In the genomic region with DNA sequence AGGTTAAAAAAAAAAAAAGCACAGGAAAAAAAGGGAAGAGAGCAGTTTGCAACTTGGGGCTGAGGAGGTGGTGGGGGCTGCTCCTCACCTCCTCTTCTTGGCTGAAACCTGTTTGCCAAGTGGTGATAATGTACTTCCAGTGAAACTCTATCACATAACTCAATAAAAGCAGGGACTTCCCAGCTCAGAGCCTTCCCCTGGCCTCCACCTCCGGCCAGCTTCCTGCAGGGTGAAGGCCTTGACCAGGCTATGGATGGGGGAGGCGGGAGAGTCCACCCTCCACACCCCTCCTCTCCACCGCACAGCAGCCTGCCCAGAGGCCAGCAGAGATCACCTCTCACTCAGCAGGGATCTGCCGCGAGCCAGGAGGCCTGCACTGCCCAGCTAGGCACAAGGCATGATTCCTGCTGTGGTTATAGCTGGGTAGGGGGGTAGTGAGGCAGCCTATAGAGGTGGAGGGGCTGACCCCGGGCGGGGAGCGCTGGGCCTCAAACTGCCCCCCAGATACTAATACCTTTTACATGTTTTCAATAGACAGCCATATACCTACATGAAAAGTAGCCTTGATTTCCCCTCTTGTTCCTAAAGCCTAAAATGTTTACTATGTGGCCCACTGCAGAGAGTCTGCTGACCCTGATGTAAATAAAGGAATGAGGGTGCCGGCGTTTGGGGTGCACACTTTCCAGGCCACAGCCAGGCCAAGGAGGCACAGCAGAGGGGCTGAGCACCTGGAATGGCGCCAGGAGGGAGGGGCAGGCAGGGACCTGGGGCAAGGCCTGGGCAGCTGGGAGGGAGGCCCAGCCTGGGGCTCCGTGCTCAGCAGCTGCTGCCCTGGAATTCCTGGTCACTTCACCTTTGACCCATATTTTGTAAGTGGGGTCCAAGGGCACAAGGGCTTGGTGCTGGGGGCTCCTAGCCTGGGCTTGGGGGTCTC, we compare ENCODE assay signal across 1 cellular context.
TF ChIP-seq lines count a peak whose summit lies in the region.

No MANE protein-coding gene starts in this region.

TF ChIP-seq in HepG2, 621 proteins besides CTCF, POLR2A, EP300 and RAD21 (continued from another document and continues in another):
- no peak for TF ChIP-seq RAD51 (IDR thresholded peaks at IDR 0.05; ENCODE audit: borderline replicate concordance)
- TF ChIP-seq MTERF4 (CRISPR knock-in tag; IDR thresholded peaks at IDR 0.05): peak; percentile 75; the same call in 1 of the 2 replicates
- no peak for TF ChIP-seq E2F5 (CRISPR knock-in tag; conservative IDR thresholded peaks at IDR 0.05)
- TF ChIP-seq KDM3A (CRISPR knock-in tag; IDR thresholded peaks at IDR 0.05; ENCODE audit: low read depth): no peak
- no peak for TF ChIP-seq ZNF234 (CRISPR knock-in tag; conservative IDR thresholded peaks at IDR 0.05)
- no peak for TF ChIP-seq ZFP36L2 (CRISPR knock-in tag; IDR thresholded peaks at IDR 0.05)
- TF ChIP-seq KDM1A (CRISPR knock-in tag; IDR thresholded peaks at IDR 0.05): no peak
- TF ChIP-seq BHLHE40 (IDR thresholded peaks at IDR 0.05; ENCODE audit: low read length): no peak
- TF ChIP-seq E2F1 (CRISPR knock-in tag; IDR thresholded peaks at IDR 0.05): no peak; the same call in 1 of the 2 replicates
- peak; percentile 67 for TF ChIP-seq ZNF331 (CRISPR knock-in tag; IDR thresholded peaks at IDR 0.05)
- TF ChIP-seq ZKSCAN1 (IDR thresholded peaks at IDR 0.05; ENCODE audit: low read length): no peak
- TF ChIP-seq, protein P1, sequence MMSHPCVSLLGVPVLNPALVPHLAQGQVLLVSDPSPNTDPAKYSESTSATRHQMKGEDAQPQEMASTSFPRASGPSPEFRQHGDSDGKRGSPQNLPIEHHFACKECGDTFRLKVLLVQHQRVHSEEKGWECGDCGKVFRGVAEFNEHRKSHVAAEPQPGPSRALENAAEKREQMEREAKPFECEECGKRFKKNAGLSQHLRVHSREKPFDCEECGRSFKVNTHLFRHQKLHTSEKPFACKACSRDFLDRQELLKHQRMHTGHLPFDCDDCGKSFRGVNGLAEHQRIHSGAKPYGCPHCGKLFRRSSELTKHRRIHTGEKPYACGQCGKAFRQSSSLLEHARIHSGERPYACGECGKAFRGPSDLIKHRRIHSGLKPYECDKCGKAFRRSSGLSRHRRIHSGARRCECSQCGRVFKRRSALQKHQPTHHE (CRISPR knock-in tag; IDR thresholded peaks at IDR 0.05; ENCODE audit: borderline replicate concordance): no peak
- 0 out of 2 replicates have a peak, but pooled peaks have one; percentile 23 for TF ChIP-seq ZBTB38 (CRISPR knock-in tag; IDR thresholded peaks at IDR 0.05)
- TF ChIP-seq NR2F1 (CRISPR knock-in tag; IDR thresholded peaks at IDR 0.05): peak; percentile 64 to 77
- TF ChIP-seq ZNF484 (CRISPR knock-in tag; IDR thresholded peaks at IDR 0.05; ENCODE audit: borderline replicate concordance, low read depth): no peak
- TF ChIP-seq, protein P2, sequence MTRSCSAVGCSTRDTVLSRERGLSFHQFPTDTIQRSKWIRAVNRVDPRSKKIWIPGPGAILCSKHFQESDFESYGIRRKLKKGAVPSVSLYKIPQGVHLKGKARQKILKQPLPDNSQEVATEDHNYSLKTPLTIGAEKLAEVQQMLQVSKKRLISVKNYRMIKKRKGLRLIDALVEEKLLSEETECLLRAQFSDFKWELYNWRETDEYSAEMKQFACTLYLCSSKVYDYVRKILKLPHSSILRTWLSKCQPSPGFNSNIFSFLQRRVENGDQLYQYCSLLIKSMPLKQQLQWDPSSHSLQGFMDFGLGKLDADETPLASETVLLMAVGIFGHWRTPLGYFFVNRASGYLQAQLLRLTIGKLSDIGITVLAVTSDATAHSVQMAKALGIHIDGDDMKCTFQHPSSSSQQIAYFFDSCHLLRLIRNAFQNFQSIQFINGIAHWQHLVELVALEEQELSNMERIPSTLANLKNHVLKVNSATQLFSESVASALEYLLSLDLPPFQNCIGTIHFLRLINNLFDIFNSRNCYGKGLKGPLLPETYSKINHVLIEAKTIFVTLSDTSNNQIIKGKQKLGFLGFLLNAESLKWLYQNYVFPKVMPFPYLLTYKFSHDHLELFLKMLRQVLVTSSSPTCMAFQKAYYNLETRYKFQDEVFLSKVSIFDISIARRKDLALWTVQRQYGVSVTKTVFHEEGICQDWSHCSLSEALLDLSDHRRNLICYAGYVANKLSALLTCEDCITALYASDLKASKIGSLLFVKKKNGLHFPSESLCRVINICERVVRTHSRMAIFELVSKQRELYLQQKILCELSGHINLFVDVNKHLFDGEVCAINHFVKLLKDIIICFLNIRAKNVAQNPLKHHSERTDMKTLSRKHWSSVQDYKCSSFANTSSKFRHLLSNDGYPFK (CRISPR knock-in tag; IDR thresholded peaks at IDR 0.05; ENCODE audit: borderline replicate concordance): peak; percentile 32; the same call in 1 of the 2 replicates
- no peak for TF ChIP-seq RBM39 (IDR thresholded peaks at IDR 0.05; ENCODE audit: low read depth, low read length, poor library complexity, severe bottlenecking)
- TF ChIP-seq ZNF10 (CRISPR knock-in tag; IDR thresholded peaks at IDR 0.05; ENCODE audit: borderline replicate concordance, low read depth): no peak
- 0 out of 2 replicates have a peak, but pooled peaks have one; percentile 13 for TF ChIP-seq SOX5 (CRISPR knock-in tag; IDR thresholded peaks at IDR 0.05; ENCODE audit: borderline replicate concordance)
- no peak for TF ChIP-seq ZNF615 (CRISPR knock-in tag; IDR thresholded peaks at IDR 0.05; ENCODE audit: borderline replicate concordance)
- no peak for TF ChIP-seq TRIM24 (CRISPR knock-in tag; IDR thresholded peaks at IDR 0.05)
- TF ChIP-seq SUZ12 (IDR thresholded peaks at IDR 0.05; ENCODE audit: low read depth, low read length): no peak
- TF ChIP-seq ZSCAN9 (CRISPR knock-in tag; IDR thresholded peaks at IDR 0.05; ENCODE audit: borderline replicate concordance): no peak
- no peak for TF ChIP-seq ZNF235 (CRISPR knock-in tag; IDR thresholded peaks at IDR 0.05; ENCODE audit: borderline replicate concordance)
- TF ChIP-seq ZNF598 (CRISPR knock-in tag; IDR thresholded peaks at IDR 0.05; ENCODE audit: borderline replicate concordance): no peak
- TF ChIP-seq ZNF343 (CRISPR knock-in tag; IDR thresholded peaks at IDR 0.05): 0 out of 2 replicates have a peak, but pooled peaks have one; percentile 45
- TF ChIP-seq ZNF20 (CRISPR knock-in tag; IDR thresholded peaks at IDR 0.05): no peak
- TF ChIP-seq ZNF263 (CRISPR knock-in tag; IDR thresholded peaks at IDR 0.05): peak; percentile 37; the same call in 1 of the 2 replicates
- peak; percentile 52 for TF ChIP-seq ZNF605 (CRISPR knock-in tag; IDR thresholded peaks at IDR 0.05)
- TF ChIP-seq, protein P3, sequence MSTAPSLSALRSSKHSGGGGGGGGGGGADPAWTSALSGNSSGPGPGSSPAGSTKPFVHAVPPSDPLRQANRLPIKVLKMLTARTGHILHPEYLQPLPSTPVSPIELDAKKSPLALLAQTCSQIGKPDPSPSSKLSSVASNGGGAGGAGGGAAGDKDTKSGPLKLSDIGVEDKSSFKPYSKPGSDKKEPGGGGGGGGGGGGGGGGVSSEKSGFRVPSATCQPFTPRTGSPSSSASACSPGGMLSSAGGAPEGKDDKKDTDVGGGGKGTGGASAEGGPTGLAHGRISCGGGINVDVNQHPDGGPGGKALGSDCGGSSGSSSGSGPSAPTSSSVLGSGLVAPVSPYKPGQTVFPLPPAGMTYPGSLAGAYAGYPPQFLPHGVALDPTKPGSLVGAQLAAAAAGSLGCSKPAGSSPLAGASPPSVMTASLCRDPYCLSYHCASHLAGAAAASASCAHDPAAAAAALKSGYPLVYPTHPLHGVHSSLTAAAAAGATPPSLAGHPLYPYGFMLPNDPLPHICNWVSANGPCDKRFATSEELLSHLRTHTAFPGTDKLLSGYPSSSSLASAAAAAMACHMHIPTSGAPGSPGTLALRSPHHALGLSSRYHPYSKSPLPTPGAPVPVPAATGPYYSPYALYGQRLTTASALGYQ (CRISPR knock-in tag; IDR thresholded peaks at IDR 0.05): no peak
- peak; percentile 64; the same call in 1 of the 2 replicates for TF ChIP-seq MTA1 (CRISPR knock-in tag; IDR thresholded peaks at IDR 0.05; ENCODE audit: borderline replicate concordance)
- peak; percentile 55 for TF ChIP-seq RBFOX2 (IDR thresholded peaks at IDR 0.05; ENCODE audit: low read depth, low read length)
- TF ChIP-seq, protein P4, sequence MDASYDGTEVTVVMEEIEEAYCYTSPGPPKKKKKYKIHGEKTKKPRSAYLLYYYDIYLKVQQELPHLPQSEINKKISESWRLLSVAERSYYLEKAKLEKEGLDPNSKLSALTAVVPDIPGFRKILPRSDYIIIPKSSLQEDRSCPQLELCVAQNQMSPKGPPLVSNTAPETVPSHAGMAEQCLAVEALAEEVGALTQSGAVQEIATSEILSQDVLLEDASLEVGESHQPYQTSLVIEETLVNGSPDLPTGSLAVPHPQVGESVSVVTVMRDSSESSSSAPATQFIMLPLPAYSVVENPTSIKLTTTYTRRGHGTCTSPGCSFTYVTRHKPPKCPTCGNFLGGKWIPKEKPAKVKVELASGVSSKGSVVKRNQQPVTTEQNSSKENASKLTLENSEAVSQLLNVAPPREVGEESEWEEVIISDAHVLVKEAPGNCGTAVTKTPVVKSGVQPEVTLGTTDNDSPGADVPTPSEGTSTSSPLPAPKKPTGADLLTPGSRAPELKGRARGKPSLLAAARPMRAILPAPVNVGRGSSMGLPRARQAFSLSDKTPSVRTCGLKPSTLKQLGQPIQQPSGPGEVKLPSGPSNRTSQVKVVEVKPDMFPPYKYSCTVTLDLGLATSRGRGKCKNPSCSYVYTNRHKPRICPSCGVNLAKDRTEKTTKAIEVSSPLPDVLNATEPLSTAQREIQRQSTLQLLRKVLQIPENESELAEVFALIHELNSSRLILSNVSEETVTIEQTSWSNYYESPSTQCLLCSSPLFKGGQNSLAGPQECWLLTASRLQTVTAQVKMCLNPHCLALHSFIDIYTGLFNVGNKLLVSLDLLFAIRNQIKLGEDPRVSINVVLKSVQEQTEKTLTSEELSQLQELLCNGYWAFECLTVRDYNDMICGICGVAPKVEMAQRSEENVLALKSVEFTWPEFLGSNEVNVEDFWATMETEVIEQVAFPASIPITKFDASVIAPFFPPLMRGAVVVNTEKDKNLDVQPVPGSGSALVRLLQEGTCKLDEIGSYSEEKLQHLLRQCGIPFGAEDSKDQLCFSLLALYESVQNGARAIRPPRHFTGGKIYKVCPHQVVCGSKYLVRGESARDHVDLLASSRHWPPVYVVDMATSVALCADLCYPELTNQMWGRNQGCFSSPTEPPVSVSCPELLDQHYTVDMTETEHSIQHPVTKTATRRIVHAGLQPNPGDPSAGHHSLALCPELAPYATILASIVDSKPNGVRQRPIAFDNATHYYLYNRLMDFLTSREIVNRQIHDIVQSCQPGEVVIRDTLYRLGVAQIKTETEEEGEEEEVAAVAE (CRISPR knock-in tag; IDR thresholded peaks at IDR 0.05; ENCODE audit: borderline replicate concordance): no peak
- 0 out of 2 replicates have a peak, but pooled peaks have one; percentile 42 for TF ChIP-seq YEATS4 (CRISPR knock-in tag; IDR thresholded peaks at IDR 0.05; ENCODE audit: borderline replicate concordance)
- TF ChIP-seq, protein P5, sequence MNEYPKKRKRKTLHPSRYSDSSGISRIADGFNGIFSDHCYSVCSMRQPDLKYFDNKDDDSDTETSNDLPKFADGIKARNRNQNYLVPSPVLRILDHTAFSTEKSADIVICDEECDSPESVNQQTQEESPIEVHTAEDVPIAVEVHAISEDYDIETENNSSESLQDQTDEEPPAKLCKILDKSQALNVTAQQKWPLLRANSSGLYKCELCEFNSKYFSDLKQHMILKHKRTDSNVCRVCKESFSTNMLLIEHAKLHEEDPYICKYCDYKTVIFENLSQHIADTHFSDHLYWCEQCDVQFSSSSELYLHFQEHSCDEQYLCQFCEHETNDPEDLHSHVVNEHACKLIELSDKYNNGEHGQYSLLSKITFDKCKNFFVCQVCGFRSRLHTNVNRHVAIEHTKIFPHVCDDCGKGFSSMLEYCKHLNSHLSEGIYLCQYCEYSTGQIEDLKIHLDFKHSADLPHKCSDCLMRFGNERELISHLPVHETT (CRISPR knock-in tag; conservative IDR thresholded peaks at IDR 0.05): no peak; the same call in none of the 2 replicates
- no peak for TF ChIP-seq ZNF737 (CRISPR knock-in tag; IDR thresholded peaks at IDR 0.05; ENCODE audit: borderline replicate concordance)
- TF ChIP-seq ZHX1 (CRISPR knock-in tag; IDR thresholded peaks at IDR 0.05; ENCODE audit: low read depth): no peak
